ENCODE assay signal across 12 cellular contexts in the genomic region with DNA sequence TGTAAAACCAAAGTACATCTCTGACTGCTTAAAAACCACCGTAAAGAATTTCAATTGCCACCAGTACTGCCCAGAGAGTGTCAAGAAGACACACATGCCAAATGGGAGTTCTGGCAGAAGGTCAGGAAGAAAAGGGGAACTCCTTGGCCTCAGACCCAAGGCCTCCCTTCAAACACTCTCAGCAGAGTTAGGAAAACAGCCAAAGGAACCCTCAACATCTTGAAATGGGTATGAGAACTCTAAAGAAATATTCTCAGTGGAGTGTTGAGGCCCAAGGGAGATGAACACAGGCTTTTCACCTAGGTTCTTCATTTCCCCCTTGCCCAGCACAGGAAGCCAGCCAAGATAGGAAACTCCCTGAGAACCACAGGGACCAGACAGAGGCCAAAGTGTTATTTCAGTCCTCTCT.
DNase-seq lines count a peak whose midpoint lies in the region; ATAC-seq, FAIRE-seq and TF ChIP-seq lines count a peak whose summit lies in the region.
"Had no signal": no experiment of that assay in that cellular context is flagged by ENCODE, and none has a peak within 500 bp of the region (broad histone marks: within the 10 kb centered on the region; RNA-seq: fewer than 3 reads in every experiment).

No MANE protein-coding gene starts in this region.

- no peak overlapping the region for H3K56ac ChIP-seq in H9 (ENCODE audit: insufficient read length, low read depth, low read length)

- H2BK120ac ChIP-seq in H9 (ENCODE audit: low read depth, low read length, poor library complexity, severe bottlenecking) = no peak overlapping the region

- H4K20me1 ChIP-seq in H9 (ENCODE audit: control insufficient read depth, insufficient read depth, insufficient read length) = no peaks in the 10 kb centered on the region

- intact Hi-C loops in breast epithelium (cut with DNase I; ENCODE audit: low total_unique reads) = no loop called here

- TF ChIP-seq POLR2A in breast epithelium (IDR thresholded peaks at IDR 0.05) = no peak

- no peak overlapping the region for H3K23ac ChIP-seq in H9 (ENCODE audit: insufficient read length, low read depth, low read length)

- H3K79me2 ChIP-seq in H9 (ENCODE audit: insufficient read depth, low read length) = no peaks in the 10 kb centered on the region

- ATAC-seq in GM21381 (IDR thresholded peaks at IDR 0.05; ENCODE audit: unreplicated experiment) (peak; percentile 93), HG03139 (IDR thresholded peaks at IDR 0.05; ENCODE audit: unreplicated experiment) (peak; percentile 93), left lobe of liver (no peak)

- no peaks in the 10 kb centered on the region for H3K23me2 ChIP-seq in H9 (ENCODE audit: insufficient read length, low read depth, low read length, poor library complexity, severe bottlenecking)

- H3K9me3 Mint-ChIP-seq in H9 = peaks cover 17 to 19% of the 10 kb centered on the region in 2 experiments

- H2BK12ac ChIP-seq in H9 (ENCODE audit: insufficient read length, low read depth, low read length) = no peak overlapping the region

- H3K4me3 Mint-ChIP-seq in H9 = no peak overlapping the region

- no peak overlapping the region for H4K8ac ChIP-seq in H9 (replicated peaks; ENCODE audit: insufficient read length, low read depth, low read length)

- no peaks in the 10 kb centered on the region for H3K79me1 ChIP-seq in H9 (ENCODE audit: insufficient read depth, low read depth, low read length, poor library complexity, severe bottlenecking)

- H3K36me3 ChIP-seq in breast epithelium = no peaks in the 10 kb centered on the region

- no CpG with 5 or more reads among the region's 1 CpG for WGBS in H9 (ENCODE audit: extremely low coverage, insufficient read length, low lambda C conversion rate)

- DNase-seq in GM18507 (ENCODE audit: extremely low spot score, insufficient read length, low read depth) (peak; percentile 37), fibroblast of mammary gland (ENCODE audit: low read depth) (peak; percentile 18), left lobe of liver (ENCODE audit: low spot score) (no peak), breast epithelium (ENCODE audit: low spot score in 2 of 2) (no peak), H9 (no peak), ACHN (no peak)
- DNase-seq: DND-41, NCI-H510A treated with DMSO at 0.1 percent for 48 hours, pancreas had no signal

- H2BK15ac ChIP-seq in H9 (ENCODE audit: low read depth, low read length) = no peak overlapping the region

- H3T11ph ChIP-seq in H9 (ENCODE audit: low read length) = no peak overlapping the region

- no peak overlapping the region for H3K9ac ChIP-seq in H9 (ENCODE audit: extremely low read depth, insufficient read length, low read length)

- no peaks in the 10 kb centered on the region for H3K4me1 Mint-ChIP-seq in H9

- no peak overlapping the region for H4K91ac ChIP-seq in H9 (ENCODE audit: insufficient read length, low read depth, low read length)

- H2BK20ac ChIP-seq in H9 (ENCODE audit: low read depth, low read length, poor library complexity, severe bottlenecking) = no peak overlapping the region

- FAIRE-seq in GM18507 (lab: Jason Lieb, UNC) = peak; percentile 90
- FAIRE-seq: bronchial epithelial cell, pancreas had no signal

- H3K27me3 Mint-ChIP-seq in H9 (ENCODE audit: low read depth) = no peaks in the 10 kb centered on the region

- in situ Hi-C loops in ACHN (cut with HindIII; ENCODE audit: low pct_ligation_motif_present, low pct_unique_long_range_greater_than_20kb, low sequenced_read_pairs) = no loop called here

- no peak for TF ChIP-seq CTCF in fibroblast of mammary gland (conservative IDR thresholded peaks at IDR 0.05; ENCODE audit: control insufficient read depth, insufficient read depth, low read depth, low read length)
- no peak for TF ChIP-seq CTCF in breast epithelium (IDR thresholded peaks at IDR 0.05)
- no peak for TF ChIP-seq CTCF in H9 (conservative IDR thresholded peaks at IDR 0.05)

- no peak overlapping the region for H3K4me3 ChIP-seq in fibroblast of mammary gland (ENCODE audit: control insufficient read depth, low read depth, low read length)
- no peak overlapping the region for H3K4me3 ChIP-seq in breast epithelium
- H3K4me3 ChIP-seq: pancreas had no signal

- H3K4me1 ChIP-seq in breast epithelium (no peaks in the 10 kb centered on the region), H9 (ENCODE audit: insufficient read depth, low read length) (no peaks in the 10 kb centered on the region)
- H3K4me1 ChIP-seq: pancreas had no signal

- H3K36me3 Mint-ChIP-seq in H9 (ENCODE audit: insufficient read depth in 1 of 3, low read depth in 3 of 3) = peaks cover 22 to 40% (median 29%) of the 10 kb centered on the region in 3 experiments

- H3K27me3 ChIP-seq in breast epithelium (no peaks in the 10 kb centered on the region), H9 (ENCODE audit: insufficient read depth, low read length) (no peaks in the 10 kb centered on the region)
- H3K27me3 ChIP-seq: pancreas had no signal

- H3K27ac ChIP-seq in breast epithelium (no peak overlapping the region), H9 (ENCODE audit: insufficient read length, low read depth, low read length) (no peak overlapping the region)
- H3K27ac ChIP-seq: pancreas had no signal

- no peak overlapping the region for H2AK5ac ChIP-seq in H9 (ENCODE audit: insufficient read length, low read length)

- H3K4me2 ChIP-seq in H9 (ENCODE audit: insufficient read depth, insufficient read length, low read length) = no peak overlapping the region

- H3K27ac Mint-ChIP-seq in H9 = no peak overlapping the region

- H3K14ac ChIP-seq in H9 (ENCODE audit: insufficient read depth, low read length) = no peak overlapping the region

- H2BK5ac ChIP-seq in H9 (ENCODE audit: insufficient read length, low read length) = no peak overlapping the region

- no peak overlapping the region for H3K4ac ChIP-seq in H9 (ENCODE audit: low read depth, low read length)

- H3K9me3 ChIP-seq in breast epithelium = no peaks in the 10 kb centered on the region
- H3K9me3 ChIP-seq in H9 (ENCODE audit: control insufficient read depth, low read depth, low read length) = peaks cover 5% of the 10 kb centered on the region
- H3K9me3 ChIP-seq: pancreas had no signal

- no peak overlapping the region for H2AFZ ChIP-seq in H9 (ENCODE audit: low read length)

- H3K18ac ChIP-seq in H9 (ENCODE audit: insufficient read length, low read depth, low read length) = no peak overlapping the region

- no peak overlapping the region for H4K5ac ChIP-seq in H9 (ENCODE audit: insufficient read length, low read depth, low read length)

Comparison
In these comparisons a context has a peak if more than half of its experiments do, and no peak if none do; other contexts are left out.
1. DNase-seq: peak in GM18507 (single experiment) and fibroblast of mammary gland (single experiment); none in left lobe of liver (single experiment), breast epithelium (0 of 2), H9 (single experiment) and ACHN (single experiment).